1 cellular context compared by ENCODE assay signal in genomic region chr6:149963462-149964242, GRCh38.
TF ChIP-seq lines count a peak whose summit lies in the region.

Gene ULBP1 (plus strand): TSS chr6:149963943. CDS start chr6:149964050, 107 bp downstream.

TF ChIP-seq in HEK293, 187 proteins besides CTCF, POLR2A, EP300 and RAD21 (continued from another document):
- TF ChIP-seq ZNF169 (tag by site-specific recombination; IDR thresholded peaks at IDR 0.05): peak; percentile 33; the same call in 1 of the 2 replicates
